ENCODE assay signal across 9 cellular contexts in genomic region chr7:21580073-21580521, GRCh38. TPM values are rescaled to one million over a fixed set of nuclear protein-coding genes. Genes with fewer than 3 reads are reported as not detected.
DNase-seq lines count a peak whose midpoint lies in the region; ATAC-seq and TF ChIP-seq lines count a peak whose summit lies in the region.
"Had no signal": no experiment of that assay in that cellular context is flagged by ENCODE, and none has a peak within 500 bp of the region (broad histone marks: within the 10 kb centered on the region; RNA-seq: fewer than 3 reads in every experiment).

No MANE protein-coding gene starts in this region.

- H3K4me3 ChIP-seq in fibroblast of the aortic adventitia (ENCODE audit: low read depth, low read length) (no peak overlapping the region), aorta (ENCODE audit: low read length in 2 of 2) (no peak overlapping the region), BE2C (ENCODE audit: low read depth, low read length) (no peak overlapping the region)

- H3K9me3 Mint-ChIP-seq in stimulated activated naive CD8-positive, alpha-beta T cell treated with anti-CD3 and anti-CD28 coated beads, Interleukin-15, Interleukin-2, amounts not matched to agents 100 ng/mL and 50 ng/mL, for 24 hours: no peaks in the 10 kb centered on the region
- H3K9me3 Mint-ChIP-seq in stimulated activated naive CD8-positive, alpha-beta T cell treated with anti-CD3 and anti-CD28 coated beads, Interleukin-15, amount 100 ng/mL, for 72 hours: peaks cover 5 to 12% of the 10 kb centered on the region in 2 donors

- no peak for ATAC-seq in stimulated activated naive CD8-positive, alpha-beta T cell treated with anti-CD3 and anti-CD28 coated beads, Interleukin-15, amount 100 ng/mL, for 72 hours
- ATAC-seq in aorta (ENCODE audit: low FRiP score): peak; percentile 26
- ATAC-seq in GM18517 (IDR thresholded peaks at IDR 0.05; ENCODE audit: unreplicated experiment): no peak

- H3K27ac ChIP-seq in aorta (ENCODE audit: low read depth in 1 of 2, low read length in 2 of 2): no peak overlapping the region

- intact Hi-C loops in aorta (cut with DNase I): no loop called here

- TF ChIP-seq CTCF in fibroblast of the aortic adventitia (IDR thresholded peaks at IDR 0.05; ENCODE audit: insufficient read depth, low read length): no peak
- TF ChIP-seq CTCF in BE2C (IDR thresholded peaks at IDR 0.05; ENCODE audit: low read depth, low read length): no peak

- DNase-seq in stimulated activated naive CD8-positive, alpha-beta T cell treated with anti-CD3 and anti-CD28 coated beads, Interleukin-15, amount 100 ng/mL, for 72 hours: no peak
- DNase-seq in NCI-H345 treated with DMSO at 0.1 percent for 48 hours (lab: John Stamatoyannopoulos, UW; ENCODE audit: unreplicated experiment): peak; percentile 12
- peak; percentile 68 for DNase-seq in fibroblast of the aortic adventitia (ENCODE audit: low read depth)
- DNase-seq in aorta: no peak
- DNase-seq in NCI-H82 treated with DMSO at 0.1 percent for 48 hours (lab: John Stamatoyannopoulos, UW; ENCODE audit: unreplicated experiment): no peak
- no peak for DNase-seq in BE2C

- no peaks in the 10 kb centered on the region for H3K36me3 Mint-ChIP-seq in stimulated activated naive CD8-positive, alpha-beta T cell treated with anti-CD3 and anti-CD28 coated beads, Interleukin-15, Interleukin-2, amounts not matched to agents 100 ng/mL and 50 ng/mL, for 24 hours (ENCODE audit: low read depth)

- 17% methylated on average over 4 of the region's 4 CpGs for WGBS in aorta, 2 donors

- H3K27me3 ChIP-seq in aorta (ENCODE audit: control insufficient read depth in 1 of 2, insufficient read depth in 2 of 2, low read length in 1 of 2): no peaks in the 10 kb centered on the region
- no peaks in the 10 kb centered on the region for H3K27me3 ChIP-seq in BE2C

- H3K4me1 Mint-ChIP-seq in stimulated activated naive CD8-positive, alpha-beta T cell treated with anti-CD3 and anti-CD28 coated beads, Interleukin-15, Interleukin-2, amounts not matched to agents 100 ng/mL and 50 ng/mL, for 24 hours (ENCODE audit: low read depth): peaks cover 11% of the 10 kb centered on the region
- H3K4me1 Mint-ChIP-seq in stimulated activated naive CD8-positive, alpha-beta T cell treated with anti-CD3 and anti-CD28 coated beads, Interleukin-15, amount 100 ng/mL, for 72 hours: peaks cover 11% of the 10 kb centered on the region

- H3K27ac Mint-ChIP-seq in stimulated activated naive CD8-positive, alpha-beta T cell treated with anti-CD3 and anti-CD28 coated beads, Interleukin-15, Interleukin-2, amounts not matched to agents 100 ng/mL and 50 ng/mL, for 24 hours: peak overlapping the region; percentile 76
- peak overlapping the region in 1 of 2 donors; percentile 1 for H3K27ac Mint-ChIP-seq in stimulated activated naive CD8-positive, alpha-beta T cell treated with anti-CD3 and anti-CD28 coated beads, Interleukin-15, amount 100 ng/mL, for 72 hours

- no peaks in the 10 kb centered on the region for H3K36me3 ChIP-seq in aorta (ENCODE audit: control insufficient read depth in 1 of 2, insufficient read depth in 2 of 2, low read length in 1 of 2)
- no peaks in the 10 kb centered on the region for H3K36me3 ChIP-seq in BE2C

- peaks cover 9% of the 10 kb centered on the region for H3K27me3 Mint-ChIP-seq in stimulated activated naive CD8-positive, alpha-beta T cell treated with anti-CD3 and anti-CD28 coated beads, Interleukin-15, Interleukin-2, amounts not matched to agents 100 ng/mL and 50 ng/mL, for 24 hours
- no peaks in the 10 kb centered on the region for H3K27me3 Mint-ChIP-seq in stimulated activated naive CD8-positive, alpha-beta T cell treated with anti-CD3 and anti-CD28 coated beads, Interleukin-15, amount 100 ng/mL, for 72 hours

- no peaks in the 10 kb centered on the region for H3K9me3 ChIP-seq in aorta (ENCODE audit: control insufficient read depth, low read length)
- peaks cover 2% of the 10 kb centered on the region; the same call in 1 of the 2 replicates for H3K9me3 ChIP-seq in BE2C

- H3K4me1 ChIP-seq in aorta (ENCODE audit: control insufficient read depth in 1 of 2, insufficient read depth in 2 of 2, low read length in 2 of 2): peaks cover 2 to 3% of the 10 kb centered on the region in 2 donors
- H3K4me1 ChIP-seq in BE2C: no peaks in the 10 kb centered on the region

- H3K4me3 Mint-ChIP-seq in stimulated activated naive CD8-positive, alpha-beta T cell treated with anti-CD3 and anti-CD28 coated beads, Interleukin-15, Interleukin-2, amounts not matched to agents 100 ng/mL and 50 ng/mL, for 24 hours: no peak overlapping the region
- H3K4me3 Mint-ChIP-seq in stimulated activated naive CD8-positive, alpha-beta T cell treated with anti-CD3 and anti-CD28 coated beads, Interleukin-15, amount 100 ng/mL, for 72 hours: no peak overlapping the region

RNA-seq across cellular contexts. Expression of gene DNAH11, which starts 37.3 kb away (rescaled TPM):
- 2.7 TPM in 1 of 2 replicates, not detected in the other for total RNA-seq in fibroblast of the aortic adventitia (ENCODE audit: low replicate concordance)
- 1 to 10 TPM; 2.6 to 3.3 TPM for total RNA-seq in aorta
- 1 to 10 TPM in 1 of 2 donors, not detected in 1; 2.5 TPM for polyA plus RNA-seq in aorta
- not detected for polyA plus RNA-seq in BE2C (2012; ENCODE audit: insufficient read depth, insufficient read length, low read depth)
- total RNA-seq: kidney epithelial cell had no signal

Comparison
In these comparisons a context has a peak if more than half of its experiments do, and no peak if none do; other contexts are left out.
1. DNase-seq: peak in NCI-H345 treated with DMSO at 0.1 percent for 48 hours (single experiment) and fibroblast of the aortic adventitia (single experiment); none in stimulated activated naive CD8-positive, alpha-beta T cell treated with anti-CD3 and anti-CD28 coated beads, Interleukin-15, amount 100 ng/mL, for 72 hours (0 of 2), aorta (0 of 2), NCI-H82 treated with DMSO at 0.1 percent for 48 hours (single experiment) and BE2C (single experiment).